Comparison of ENCODE assay signal across 1 cellular context in genomic region chr20:32474009-32474716, GRCh38.
A peak's percentile ranks its signal among the peaks of the same experiment; 100 is the strongest.
TF ChIP-seq lines count a peak whose summit lies in the region.

No MANE protein-coding gene starts in this region.

TF ChIP-seq in HepG2, 621 proteins besides CTCF, POLR2A, EP300 and RAD21 (continued from another document):
- no peak for TF ChIP-seq ZBTB40 (IDR thresholded peaks at IDR 0.05)
- no peak for TF ChIP-seq ZBTB40 (CRISPR knock-in tag; IDR thresholded peaks at IDR 0.05)
- TF ChIP-seq ZNF768 (CRISPR knock-in tag; IDR thresholded peaks at IDR 0.05), result peak; percentile 47; the same call in 1 of the 2 replicates
- TF ChIP-seq ZNF451 (CRISPR knock-in tag; IDR thresholded peaks at IDR 0.05), result no peak; the same call in 1 of the 2 replicates
- TF ChIP-seq CC2D1A (CRISPR knock-in tag; IDR thresholded peaks at IDR 0.05), result no peak
- TF ChIP-seq HMG20B (CRISPR knock-in tag; conservative IDR thresholded peaks at IDR 0.05), result no peak
- TF ChIP-seq ZFP36L2 (CRISPR knock-in tag; IDR thresholded peaks at IDR 0.05), result no peak
- no peak for TF ChIP-seq ZNF761 (CRISPR knock-in tag; conservative IDR thresholded peaks at IDR 0.05)
- TF ChIP-seq SALL1 (CRISPR knock-in tag; IDR thresholded peaks at IDR 0.05), result no peak
- no peak for TF ChIP-seq MBD4 (IDR thresholded peaks at IDR 0.05; ENCODE audit: borderline replicate concordance, low read length)
- TF ChIP-seq NCOA2 (CRISPR knock-in tag; IDR thresholded peaks at IDR 0.05), result no peak
- 0 out of 2 replicates have a peak, but pooled peaks have one; percentile 20 for TF ChIP-seq IRF1 (CRISPR knock-in tag; IDR thresholded peaks at IDR 0.05; ENCODE audit: low read depth)
- no peak for TF ChIP-seq NFIB (CRISPR knock-in tag; IDR thresholded peaks at IDR 0.05; ENCODE audit: borderline replicate concordance)
- TF ChIP-seq ZFYVE20 (CRISPR knock-in tag; IDR thresholded peaks at IDR 0.05; ENCODE audit: borderline replicate concordance, low read depth), result no peak
- TF ChIP-seq KMT2A (CRISPR knock-in tag; IDR thresholded peaks at IDR 0.05), result no peak
- peak; percentile 44; the same call in 1 of the 2 replicates for TF ChIP-seq ZNF567 (CRISPR knock-in tag; IDR thresholded peaks at IDR 0.05; ENCODE audit: borderline replicate concordance)
- TF ChIP-seq BCL3 (CRISPR knock-in tag; IDR thresholded peaks at IDR 0.05), result 0 out of 2 replicates have a peak, but pooled peaks have one; percentile 0
- no peak for TF ChIP-seq GATA4 (IDR thresholded peaks at IDR 0.05; ENCODE audit: borderline replicate concordance, low read depth)
- TF ChIP-seq ZNF136 (CRISPR knock-in tag; IDR thresholded peaks at IDR 0.05; ENCODE audit: low read depth), result no peak
- peak; percentile 87; the same call in 1 of the 2 replicates for TF ChIP-seq CSRNP1 (CRISPR knock-in tag; IDR thresholded peaks at IDR 0.05)
- no peak; the same call in 1 of the 2 replicates for TF ChIP-seq MAX (IDR thresholded peaks at IDR 0.05)
- TF ChIP-seq CBFB (CRISPR knock-in tag; IDR thresholded peaks at IDR 0.05), result no peak
- TF ChIP-seq ZNF274 (CRISPR knock-in tag; IDR thresholded peaks at IDR 0.05), result peak; percentile 37; the same call in 1 of the 2 replicates
- TF ChIP-seq TFAP4 (IDR thresholded peaks at IDR 0.05; ENCODE audit: borderline replicate concordance, low read depth), result peak; percentile 61; the same call in 1 of the 2 replicates
- TF ChIP-seq ZIK1 (CRISPR knock-in tag; IDR thresholded peaks at IDR 0.05; ENCODE audit: borderline replicate concordance, low read depth), result 0 out of 2 replicates have a peak, but pooled peaks have one; percentile 72
- TF ChIP-seq ZMYM4 (CRISPR knock-in tag; IDR thresholded peaks at IDR 0.05), result no peak
- 0 out of 2 replicates have a peak, but pooled peaks have one; percentile 2 for TF ChIP-seq EEA1 (CRISPR knock-in tag; IDR thresholded peaks at IDR 0.05; ENCODE audit: borderline replicate concordance)
- TF ChIP-seq ZNF138 (CRISPR knock-in tag; IDR thresholded peaks at IDR 0.05; ENCODE audit: low read depth), result peak; percentile 46; the same call in 1 of the 2 replicates
TF ChIP-seq in HepG2: peak in this region for 76.
